ENCODE assay signal across 20 cellular contexts in genomic region chr14:60971271-60971670, GRCh38.
"Had no signal": no experiment of that assay in that cellular context is flagged by ENCODE, and none has a peak within 500 bp of the region (broad histone marks: within the 10 kb centered on the region; RNA-seq: fewer than 3 reads in every experiment).

No MANE protein-coding gene starts in this region.

- H3K4me1 ChIP-seq: SJSA1 had no signal

- H3K9me3 ChIP-seq: SJSA1 had no signal

- H3K27ac ChIP-seq: HL-60, SJSA1, SK-N-MC had no signal

- H3K27me3 ChIP-seq: SJSA1 had no signal

- DNase-seq: Kasumi-1, KG1, MM.1S, NCI-H1092 treated with DMSO at 0.1 percent for 48 hours, NCI-H1436, NCI-H187, NCI-H2029, NCI-H2081 treated with DMSO at 0.1 percent for 48 hours, NCI-H2171, NCI-H226, NCI-H446, NCI-H510A, NCI-H69, NCI-H774, Right ventricle myocardium superior, RPMI8226, SIG-M5 had no signal

- H3K4me3 ChIP-seq: SJSA1, SK-N-MC had no signal
